Comparison of ENCODE assay signal across 1 cellular context in the genomic region with DNA sequence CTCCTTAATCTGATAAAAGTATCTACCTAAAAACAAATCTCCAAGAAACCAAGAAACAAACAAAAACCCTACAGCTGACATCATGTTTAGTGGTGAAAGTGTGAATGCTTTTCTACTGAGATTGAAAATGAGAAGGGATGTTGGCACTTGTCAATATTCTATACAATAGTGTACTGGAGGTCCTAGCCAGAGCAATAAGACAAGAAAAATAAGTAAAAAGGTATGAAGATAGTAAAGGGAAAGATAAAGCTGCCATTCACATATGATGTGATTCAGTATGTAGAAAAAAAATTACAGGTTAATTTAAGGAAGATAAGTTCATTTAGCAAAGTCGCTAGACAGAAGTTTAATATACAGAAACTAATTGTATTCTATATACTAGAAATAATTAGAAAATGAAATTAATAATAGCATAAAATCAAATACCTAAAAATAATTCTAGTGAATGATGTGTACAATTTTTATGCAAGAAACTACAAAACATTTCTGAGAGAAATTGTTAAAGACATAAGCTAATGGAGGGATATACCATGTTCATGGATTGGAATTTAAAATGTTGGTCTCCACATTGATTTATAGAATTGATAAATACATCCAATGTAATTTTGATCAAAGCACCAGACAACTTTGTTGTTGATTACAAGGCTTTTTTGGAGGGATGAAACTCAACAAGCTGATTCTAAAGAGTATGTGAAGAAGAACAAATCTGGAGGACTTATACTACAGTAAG.
TF ChIP-seq lines count a peak whose summit lies in the region.

No MANE protein-coding gene starts in this region.

TF ChIP-seq in A549, 52 proteins besides CTCF, POLR2A, EP300 and RAD21 (continued from another document):
- TF ChIP-seq, protein P1, sequence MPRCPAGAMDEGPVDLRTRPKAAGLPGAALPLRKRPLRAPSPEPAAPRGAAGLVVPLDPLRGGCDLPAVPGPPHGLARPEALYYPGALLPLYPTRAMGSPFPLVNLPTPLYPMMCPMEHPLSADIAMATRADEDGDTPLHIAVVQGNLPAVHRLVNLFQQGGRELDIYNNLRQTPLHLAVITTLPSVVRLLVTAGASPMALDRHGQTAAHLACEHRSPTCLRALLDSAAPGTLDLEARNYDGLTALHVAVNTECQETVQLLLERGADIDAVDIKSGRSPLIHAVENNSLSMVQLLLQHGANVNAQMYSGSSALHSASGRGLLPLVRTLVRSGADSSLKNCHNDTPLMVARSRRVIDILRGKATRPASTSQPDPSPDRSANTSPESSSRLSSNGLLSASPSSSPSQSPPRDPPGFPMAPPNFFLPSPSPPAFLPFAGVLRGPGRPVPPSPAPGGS (IDR thresholded peaks at IDR 0.05) = no peak
- TF ChIP-seq ZFP36 (IDR thresholded peaks at IDR 0.05; ENCODE audit: borderline replicate concordance, partially characterized antibody) = no peak
- TF ChIP-seq FOSL2 (IDR thresholded peaks at IDR 0.05) = no peak
- TF ChIP-seq FOSL2 (CRISPR knock-in tag; IDR thresholded peaks at IDR 0.05) = no peak
- TF ChIP-seq, protein P2, sequence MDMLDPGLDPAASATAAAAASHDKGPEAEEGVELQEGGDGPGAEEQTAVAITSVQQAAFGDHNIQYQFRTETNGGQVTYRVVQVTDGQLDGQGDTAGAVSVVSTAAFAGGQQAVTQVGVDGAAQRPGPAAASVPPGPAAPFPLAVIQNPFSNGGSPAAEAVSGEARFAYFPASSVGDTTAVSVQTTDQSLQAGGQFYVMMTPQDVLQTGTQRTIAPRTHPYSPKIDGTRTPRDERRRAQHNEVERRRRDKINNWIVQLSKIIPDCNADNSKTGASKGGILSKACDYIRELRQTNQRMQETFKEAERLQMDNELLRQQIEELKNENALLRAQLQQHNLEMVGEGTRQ (IDR thresholded peaks at IDR 0.05) = no peak
- no peak for TF ChIP-seq CBX8 (IDR thresholded peaks at IDR 0.05)
- no peak for TF ChIP-seq SMC3 (IDR thresholded peaks at IDR 0.05)
- TF ChIP-seq, protein P3, sequence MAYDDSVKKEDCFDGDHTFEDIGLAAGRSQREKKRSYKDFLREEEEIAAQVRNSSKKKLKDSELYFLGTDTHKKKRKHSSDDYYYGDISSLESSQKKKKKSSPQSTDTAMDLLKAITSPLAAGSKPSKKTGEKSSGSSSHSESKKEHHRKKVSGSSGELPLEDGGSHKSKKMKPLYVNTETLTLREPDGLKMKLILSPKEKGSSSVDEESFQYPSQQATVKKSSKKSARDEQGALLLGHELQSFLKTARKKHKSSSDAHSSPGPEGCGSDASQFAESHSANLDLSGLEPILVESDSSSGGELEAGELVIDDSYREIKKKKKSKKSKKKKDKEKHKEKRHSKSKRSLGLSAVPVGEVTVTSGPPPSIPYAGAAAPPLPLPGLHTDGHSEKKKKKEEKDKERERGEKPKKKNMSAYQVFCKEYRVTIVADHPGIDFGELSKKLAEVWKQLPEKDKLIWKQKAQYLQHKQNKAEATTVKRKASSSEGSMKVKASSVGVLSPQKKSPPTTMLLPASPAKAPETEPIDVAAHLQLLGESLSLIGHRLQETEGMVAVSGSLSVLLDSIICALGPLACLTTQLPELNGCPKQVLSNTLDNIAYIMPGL (CRISPR knock-in tag; IDR thresholded peaks at IDR 0.05; ENCODE audit: borderline replicate concordance) = no peak
- TF ChIP-seq, protein P4, sequence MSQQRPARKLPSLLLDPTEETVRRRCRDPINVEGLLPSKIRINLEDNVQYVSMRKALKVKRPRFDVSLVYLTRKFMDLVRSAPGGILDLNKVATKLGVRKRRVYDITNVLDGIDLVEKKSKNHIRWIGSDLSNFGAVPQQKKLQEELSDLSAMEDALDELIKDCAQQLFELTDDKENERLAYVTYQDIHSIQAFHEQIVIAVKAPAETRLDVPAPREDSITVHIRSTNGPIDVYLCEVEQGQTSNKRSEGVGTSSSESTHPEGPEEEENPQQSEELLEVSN (IDR thresholded peaks at IDR 0.05; ENCODE audit: borderline replicate concordance, low read depth) = no peak
- TF ChIP-seq HOXB5 (CRISPR knock-in tag; IDR thresholded peaks at IDR 0.05) = no peak
- no peak for TF ChIP-seq NR3C1 (IDR thresholded peaks at IDR 0.05)
- no peak for TF ChIP-seq SREBF2 (IDR thresholded peaks at IDR 0.05)
